Comparison of ENCODE assay signal across 8 cellular contexts in genomic region chr1:110084226-110085078, GRCh38. TPM values are rescaled to one million over a fixed set of nuclear protein-coding genes. Genes with fewer than 3 reads are reported as not detected.
A peak's percentile ranks its signal among the peaks of the same experiment; 100 is the strongest.
DNase-seq lines count a peak whose midpoint lies in the region; ATAC-seq and TF ChIP-seq lines count a peak whose summit lies in the region.

No MANE protein-coding gene starts in this region.

- no peaks in the 10 kb centered on the region for H3K36me3 Mint-ChIP-seq in activated naive CD8-positive, alpha-beta T cell

- H3K27ac ChIP-seq in HL-60 (replicated peaks) (no peak overlapping the region), rectal smooth muscle tissue (ENCODE audit: low read depth, low read length) (peak overlapping the region; percentile 79)

- H3K27me3 ChIP-seq in BJ (ENCODE audit: control insufficient read depth, insufficient read depth, low read length) (peaks cover 2% of the 10 kb centered on the region), HL-60 (ENCODE audit: insufficient read depth, poor library complexity, severe bottlenecking) (peaks cover 40% of the 10 kb centered on the region), rectal smooth muscle tissue (ENCODE audit: control insufficient read depth, insufficient read depth, low read length) (peaks cover 4% of the 10 kb centered on the region)

- H3K4me3 ChIP-seq in BJ (ENCODE audit: low read depth, low read length) (peak overlapping the region; percentile 40), HL-60 (replicated peaks; ENCODE audit: insufficient read depth, low read length) (peak overlapping the region; percentile 43), rectal smooth muscle tissue (ENCODE audit: low read length) (peak overlapping the region; percentile 67)

- H3K27ac Mint-ChIP-seq in activated naive CD8-positive, alpha-beta T cell = no peak overlapping the region

- DNase-seq in BJ (ENCODE audit: low read depth) = no peak
- peak in 1 of 2 experiments; percentile 49 for DNase-seq in HL-60 (ENCODE audit: low read depth in 1 of 2, low spot score in 1 of 2)
- peak; percentile 76 for DNase-seq in hepatic stellate cell (ENCODE audit: low spot score)
- no peak for DNase-seq in amniotic stem cell (lab: John Stamatoyannopoulos, UW)

- CTCF ChIA-PET in BJ (lab: Yijun Ruan, JAX) = interaction anchor here (0.8 to 16.1 kb wide), 3 partner anchors 8 to 25 kb away, joined by 3 to 246 read pairs (median 17); no protein-coding TSS in a partner anchor

- ATAC-seq in GM21528 (IDR thresholded peaks at IDR 0.05; ENCODE audit: low FRiP score, unreplicated experiment) (no peak), HG02840 (IDR thresholded peaks at IDR 0.05; ENCODE audit: low FRiP score, unreplicated experiment) (no peak)

- H3K36me3 ChIP-seq in BJ (ENCODE audit: control insufficient read depth, insufficient read depth, low read length) (no peaks in the 10 kb centered on the region; the same call in 1 of the 2 replicates), rectal smooth muscle tissue (ENCODE audit: control insufficient read depth, insufficient read depth, low read length) (no peaks in the 10 kb centered on the region)

- H3K4me3 Mint-ChIP-seq in activated naive CD8-positive, alpha-beta T cell = peak overlapping the region; percentile 84

- no peaks in the 10 kb centered on the region for H3K9me3 Mint-ChIP-seq in activated naive CD8-positive, alpha-beta T cell (ENCODE audit: low read depth)

- H3K9ac ChIP-seq in rectal smooth muscle tissue (ENCODE audit: low read length) = peak overlapping the region; percentile 33

- TF ChIP-seq CTCF in BJ (IDR thresholded peaks at IDR 0.05; ENCODE audit: insufficient read depth, low read depth, low read length) (no peak), HL-60 (IDR thresholded peaks at IDR 0.05; ENCODE audit: insufficient read depth, low read length) (no peak)

- H3K4me1 Mint-ChIP-seq in activated naive CD8-positive, alpha-beta T cell (ENCODE audit: low read depth) = peaks cover 9% of the 10 kb centered on the region

- no peaks in the 10 kb centered on the region for H3K4me1 ChIP-seq in rectal smooth muscle tissue (ENCODE audit: control insufficient read depth, insufficient read depth, low read length)

- POLR2A ChIA-PET in BJ (lab: Charles Lee) = interaction anchor here (0.5 kb wide), 1 partner anchor 50 kb away, joined by 3 read pairs; the partner anchor contains the start of gene STRIP1

- H3K27me3 Mint-ChIP-seq in activated naive CD8-positive, alpha-beta T cell = peaks cover 39% of the 10 kb centered on the region

RNA-seq across cellular contexts. Expression of gene ALX3, which starts 14.0 kb away (rescaled TPM):
- 4.3 and 5.7 TPM in 2 replicates for polyA plus RNA-seq in BJ (2011; rRNA removed)
- polyA minus RNA-seq in BJ (2011; rRNA and poly(A)+ RNA removed) = 8.1 and 8.6 TPM in 2 replicates

RNA-seq across cellular contexts. Expression of gene UBL4B, which starts 27.8 kb away (rescaled TPM):
- 22.9 and 34.8 TPM in 2 replicates for polyA plus RNA-seq in BJ (2011; rRNA removed)
- 16.0 and 21.8 TPM in 2 replicates for polyA minus RNA-seq in BJ (2011; rRNA and poly(A)+ RNA removed)

RNA-seq across cellular contexts. Expression of gene STRIP1, which starts 50.0 kb away (rescaled TPM):
- polyA plus RNA-seq in BJ (2011; rRNA removed) = 37.3 and 46.2 TPM in 2 replicates
- polyA minus RNA-seq in BJ (2011; rRNA and poly(A)+ RNA removed) = 35.2 and 49.0 TPM in 2 replicates
